Comparison of ENCODE assay signal across 9 cellular contexts in genomic region chr9:93057703-93058356, GRCh38. TPM values are rescaled to one million over a fixed set of nuclear protein-coding genes. Genes with fewer than 3 reads are reported as not detected.
DNase-seq lines count a peak whose midpoint lies in the region; ATAC-seq, FAIRE-seq and TF ChIP-seq lines count a peak whose summit lies in the region.
"Had no signal": no experiment of that assay in that cellular context is flagged by ENCODE, and none has a peak within 500 bp of the region (broad histone marks: within the 10 kb centered on the region; RNA-seq: fewer than 3 reads in every experiment).

No MANE protein-coding gene starts in this region.

- H3K4me1 ChIP-seq in psoas muscle, result no peaks in the 10 kb centered on the region

- no peaks in the 10 kb centered on the region for H3K9me3 ChIP-seq in psoas muscle

- peak; percentile 59 for DNase-seq in activated gamma-delta T cell (lab: John Stamatoyannopoulos, UW)
- DNase-seq in psoas muscle, result no peak
- no peak for DNase-seq in brain microvascular endothelial cell
- DNase-seq in NCI-H2171 treated with DMSO at 0.1 percent for 48 hours (lab: John Stamatoyannopoulos, UW), result no peak
- DNase-seq in GOT3 (lab: John Stamatoyannopoulos, UW), result no peak
- no peak for DNase-seq in GM12891 (ENCODE audit: insufficient read length, low spot score)

- intact Hi-C loops in psoas muscle (cut with DNase I), result no loop called here

- no peak for TF ChIP-seq POLR2A in GM12891 (IDR thresholded peaks at IDR 0.05; ENCODE audit: low read depth, low read length)

- in situ Hi-C loops in brain microvascular endothelial cell (cut with HindIII; ENCODE audit: low pct_ligation_motif_present, low sequenced_read_pairs), result no loop called here

- H3K27me3 ChIP-seq in psoas muscle (ENCODE audit: insufficient read depth in 3 of 3, low read length in 2 of 3) (peaks cover 0 to 30% (median 0%) of the 10 kb centered on the region in 3 donors), brain microvascular endothelial cell (replicated peaks) (no peaks in the 10 kb centered on the region)

- H3K36me3 ChIP-seq in psoas muscle (ENCODE audit: insufficient read depth in 1 of 2, low read depth in 1 of 2), result no peaks in the 10 kb centered on the region
- no peaks in the 10 kb centered on the region for H3K36me3 ChIP-seq in brain microvascular endothelial cell (replicated peaks)

- peak; percentile 7 for ATAC-seq in GM19324 (IDR thresholded peaks at IDR 0.05; ENCODE audit: low FRiP score, unreplicated experiment)
- ATAC-seq in HG02938 (IDR thresholded peaks at IDR 0.05; ENCODE audit: unreplicated experiment), result peak; percentile 7
- peak; percentile 8 to 22 (median 16) for ATAC-seq in psoas muscle

- no peak overlapping the region for H3K27ac ChIP-seq in psoas muscle
- H3K27ac ChIP-seq in brain microvascular endothelial cell, result no peak overlapping the region

- peak overlapping the region; percentile 66 for H3K4me3 ChIP-seq in psoas muscle
- H3K4me3 ChIP-seq in brain microvascular endothelial cell (ENCODE audit: low read depth, low read length), result no peak overlapping the region

- TF ChIP-seq CTCF in psoas muscle (IDR thresholded peaks at IDR 0.05) (no peak), brain microvascular endothelial cell (IDR thresholded peaks at IDR 0.05; ENCODE audit: low read depth, low read length, missing control alignments) (no peak)

- no peak for FAIRE-seq in GM12891 (lab: Jason Lieb, UNC)
- FAIRE-seq: bronchial epithelial cell had no signal

- 67 to 80% (median 71%) methylated on average over 14 of the region's 14 CpGs for WGBS in psoas muscle, 3 donors

TF ChIP-seq in GM12891, 5 proteins besides CTCF, POLR2A, EP300 and RAD21:
- TF ChIP-seq TAF1 (IDR thresholded peaks at IDR 0.05; ENCODE audit: low read depth, low read length) (no peak), PAX5 (IDR thresholded peaks at IDR 0.05; ENCODE audit: insufficient read depth, low read length, severe bottlenecking) (no peak), SPI1 (IDR thresholded peaks at IDR 0.05; ENCODE audit: low read depth, low read length) (no peak)

RNA-seq across cellular contexts. Expression of gene SUSD3, which starts 0.7 kb away (rescaled TPM):
- under 1 TPM in 2 of 4 donors, not detected in 2; 0.34 to 0.54 TPM for total RNA-seq in psoas muscle
- polyA plus RNA-seq in psoas muscle, result under 1 TPM; 0.13 to 0.65 (median 0.31) TPM
- polyA plus RNA-seq in GM12891 (2012; ENCODE audit: low read depth, missing spikeins), result 15.6 TPM

RNA-seq across cellular contexts. Expression of gene CARD19, which starts 38.2 kb away (rescaled TPM):
- total RNA-seq in psoas muscle, result 10 to 100 TPM; 27.9 to 46.7 (median 38.2) TPM
- polyA plus RNA-seq in psoas muscle, result 10 to 100 TPM; 62.1 to 86.3 (median 66.1) TPM
- 10.7 TPM for polyA plus RNA-seq in GM12891 (2012; ENCODE audit: low read depth, missing spikeins)
